ENCODE assay signal across 1 cellular context in the genomic region with DNA sequence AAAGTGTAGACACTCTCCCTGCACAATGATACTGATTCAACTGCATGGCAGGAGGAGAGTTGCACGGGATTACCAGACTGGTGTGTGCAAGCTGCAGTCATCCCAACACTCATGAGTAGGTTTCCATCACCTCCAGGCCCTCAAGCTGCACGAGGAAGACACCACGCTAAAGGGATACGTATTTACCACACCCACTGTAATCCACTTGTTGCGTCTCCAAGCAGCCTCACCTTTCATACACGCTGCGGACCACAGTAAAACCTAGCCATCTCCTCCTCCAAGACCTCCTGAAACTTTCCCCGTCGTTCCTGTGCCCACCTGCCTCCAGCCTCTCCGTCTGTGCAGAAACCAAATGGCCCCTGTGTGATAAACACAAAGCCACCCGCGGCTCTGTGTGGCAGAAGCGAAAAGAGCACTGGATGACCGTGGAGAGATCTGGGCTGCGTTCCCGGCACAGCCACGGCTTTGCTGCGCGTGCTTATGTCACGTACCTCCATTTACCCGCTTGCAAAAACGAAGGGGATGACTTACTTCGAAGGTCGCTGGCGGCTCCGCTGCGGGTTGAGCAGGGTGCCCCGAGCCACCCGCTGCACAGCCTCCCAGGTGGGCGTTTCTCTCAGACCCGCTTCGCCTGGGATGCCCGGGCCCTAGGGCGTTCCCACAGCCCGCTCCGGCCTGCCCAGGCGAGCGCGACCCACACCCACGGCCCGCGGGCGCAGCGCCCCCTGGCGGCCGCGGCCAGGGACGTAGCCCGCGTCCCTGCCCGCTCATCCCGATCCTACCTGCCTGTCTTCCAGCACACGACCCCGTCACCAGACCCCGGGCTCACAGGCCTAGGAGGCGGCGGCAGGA.
TF ChIP-seq lines count a peak whose summit lies in the region.

No MANE protein-coding gene starts in this region.

TF ChIP-seq in HEK293, 187 proteins besides CTCF, POLR2A, EP300 and RAD21 (continued from another document):
- TF ChIP-seq, protein P1, sequence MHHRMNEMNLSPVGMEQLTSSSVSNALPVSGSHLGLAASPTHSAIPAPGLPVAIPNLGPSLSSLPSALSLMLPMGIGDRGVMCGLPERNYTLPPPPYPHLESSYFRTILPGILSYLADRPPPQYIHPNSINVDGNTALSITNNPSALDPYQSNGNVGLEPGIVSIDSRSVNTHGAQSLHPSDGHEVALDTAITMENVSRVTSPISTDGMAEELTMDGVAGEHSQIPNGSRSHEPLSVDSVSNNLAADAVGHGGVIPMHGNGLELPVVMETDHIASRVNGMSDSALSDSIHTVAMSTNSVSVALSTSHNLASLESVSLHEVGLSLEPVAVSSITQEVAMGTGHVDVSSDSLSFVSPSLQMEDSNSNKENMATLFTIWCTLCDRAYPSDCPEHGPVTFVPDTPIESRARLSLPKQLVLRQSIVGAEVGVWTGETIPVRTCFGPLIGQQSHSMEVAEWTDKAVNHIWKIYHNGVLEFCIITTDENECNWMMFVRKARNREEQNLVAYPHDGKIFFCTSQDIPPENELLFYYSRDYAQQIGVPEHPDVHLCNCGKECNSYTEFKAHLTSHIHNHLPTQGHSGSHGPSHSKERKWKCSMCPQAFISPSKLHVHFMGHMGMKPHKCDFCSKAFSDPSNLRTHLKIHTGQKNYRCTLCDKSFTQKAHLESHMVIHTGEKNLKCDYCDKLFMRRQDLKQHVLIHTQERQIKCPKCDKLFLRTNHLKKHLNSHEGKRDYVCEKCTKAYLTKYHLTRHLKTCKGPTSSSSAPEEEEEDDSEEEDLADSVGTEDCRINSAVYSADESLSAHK (tag by site-specific recombination; IDR thresholded peaks at IDR 0.05) = no peak
- TF ChIP-seq ZXDB (tag by site-specific recombination; IDR thresholded peaks at IDR 0.05) (no peak), FEZF1 (tag by site-specific recombination; IDR thresholded peaks at IDR 0.05) (no peak), ZNF529 (tag by site-specific recombination; IDR thresholded peaks at IDR 0.05; ENCODE audit: insufficient replicate concordance) (no peak), ZNF501 (tag by site-specific recombination; IDR thresholded peaks at IDR 0.05) (no peak), ZNF214 (tag by site-specific recombination; IDR thresholded peaks at IDR 0.05; ENCODE audit: borderline replicate concordance) (no peak), KLF10 (tag by site-specific recombination; IDR thresholded peaks at IDR 0.05) (no peak), TRIM28 (IDR thresholded peaks at IDR 0.05; ENCODE audit: borderline replicate concordance, low read length) (no peak), ZBTB1 (tag by site-specific recombination; IDR thresholded peaks at IDR 0.05) (no peak), ZNF274 (IDR thresholded peaks at IDR 0.05; ENCODE audit: low read length) (no peak), ZNF274 (tag by site-specific recombination; IDR thresholded peaks at IDR 0.05; ENCODE audit: borderline replicate concordance) (no peak), HOXD13 (CRISPR knock-in tag; IDR thresholded peaks at IDR 0.05; ENCODE audit: borderline replicate concordance) (no peak), ZNF311 (tag by site-specific recombination; IDR thresholded peaks at IDR 0.05; ENCODE audit: borderline replicate concordance) (no peak), ZNF571 (tag by site-specific recombination; IDR thresholded peaks at IDR 0.05) (no peak), ZNF175 (tag by site-specific recombination; IDR thresholded peaks at IDR 0.05) (no peak), ZNF423 (tag by site-specific recombination; IDR thresholded peaks at IDR 0.05) (no peak), KLF8 (tag by site-specific recombination; IDR thresholded peaks at IDR 0.05) (peak; percentile 23; the same call in 1 of the 2 replicates), ZNF701 (tag by site-specific recombination; IDR thresholded peaks at IDR 0.05) (no peak), WT1 (tag by site-specific recombination; IDR thresholded peaks at IDR 0.05) (no peak; the same call in 1 of the 2 replicates), ZNF626 (tag by site-specific recombination; IDR thresholded peaks at IDR 0.05) (no peak), ZNF433 (tag by site-specific recombination; IDR thresholded peaks at IDR 0.05; ENCODE audit: low read depth) (no peak), YY1 (tag by site-specific recombination; IDR thresholded peaks at IDR 0.05) (no peak)
- TF ChIP-seq, protein P2, sequence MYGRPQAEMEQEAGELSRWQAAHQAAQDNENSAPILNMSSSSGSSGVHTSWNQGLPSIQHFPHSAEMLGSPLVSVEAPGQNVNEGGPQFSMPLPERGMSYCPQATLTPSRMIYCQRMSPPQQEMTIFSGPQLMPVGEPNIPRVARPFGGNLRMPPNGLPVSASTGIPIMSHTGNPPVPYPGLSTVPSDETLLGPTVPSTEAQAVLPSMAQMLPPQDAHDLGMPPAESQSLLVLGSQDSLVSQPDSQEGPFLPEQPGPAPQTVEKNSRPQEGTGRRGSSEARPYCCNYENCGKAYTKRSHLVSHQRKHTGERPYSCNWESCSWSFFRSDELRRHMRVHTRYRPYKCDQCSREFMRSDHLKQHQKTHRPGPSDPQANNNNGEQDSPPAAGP (tag by site-specific recombination; IDR thresholded peaks at IDR 0.05) = no peak
- TF ChIP-seq, protein P3, sequence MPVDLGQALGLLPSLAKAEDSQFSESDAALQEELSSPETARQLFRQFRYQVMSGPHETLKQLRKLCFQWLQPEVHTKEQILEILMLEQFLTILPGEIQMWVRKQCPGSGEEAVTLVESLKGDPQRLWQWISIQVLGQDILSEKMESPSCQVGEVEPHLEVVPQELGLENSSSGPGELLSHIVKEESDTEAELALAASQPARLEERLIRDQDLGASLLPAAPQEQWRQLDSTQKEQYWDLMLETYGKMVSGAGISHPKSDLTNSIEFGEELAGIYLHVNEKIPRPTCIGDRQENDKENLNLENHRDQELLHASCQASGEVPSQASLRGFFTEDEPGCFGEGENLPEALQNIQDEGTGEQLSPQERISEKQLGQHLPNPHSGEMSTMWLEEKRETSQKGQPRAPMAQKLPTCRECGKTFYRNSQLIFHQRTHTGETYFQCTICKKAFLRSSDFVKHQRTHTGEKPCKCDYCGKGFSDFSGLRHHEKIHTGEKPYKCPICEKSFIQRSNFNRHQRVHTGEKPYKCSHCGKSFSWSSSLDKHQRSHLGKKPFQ (tag by site-specific recombination; IDR thresholded peaks at IDR 0.05) = no peak
- TF ChIP-seq, protein P4, sequence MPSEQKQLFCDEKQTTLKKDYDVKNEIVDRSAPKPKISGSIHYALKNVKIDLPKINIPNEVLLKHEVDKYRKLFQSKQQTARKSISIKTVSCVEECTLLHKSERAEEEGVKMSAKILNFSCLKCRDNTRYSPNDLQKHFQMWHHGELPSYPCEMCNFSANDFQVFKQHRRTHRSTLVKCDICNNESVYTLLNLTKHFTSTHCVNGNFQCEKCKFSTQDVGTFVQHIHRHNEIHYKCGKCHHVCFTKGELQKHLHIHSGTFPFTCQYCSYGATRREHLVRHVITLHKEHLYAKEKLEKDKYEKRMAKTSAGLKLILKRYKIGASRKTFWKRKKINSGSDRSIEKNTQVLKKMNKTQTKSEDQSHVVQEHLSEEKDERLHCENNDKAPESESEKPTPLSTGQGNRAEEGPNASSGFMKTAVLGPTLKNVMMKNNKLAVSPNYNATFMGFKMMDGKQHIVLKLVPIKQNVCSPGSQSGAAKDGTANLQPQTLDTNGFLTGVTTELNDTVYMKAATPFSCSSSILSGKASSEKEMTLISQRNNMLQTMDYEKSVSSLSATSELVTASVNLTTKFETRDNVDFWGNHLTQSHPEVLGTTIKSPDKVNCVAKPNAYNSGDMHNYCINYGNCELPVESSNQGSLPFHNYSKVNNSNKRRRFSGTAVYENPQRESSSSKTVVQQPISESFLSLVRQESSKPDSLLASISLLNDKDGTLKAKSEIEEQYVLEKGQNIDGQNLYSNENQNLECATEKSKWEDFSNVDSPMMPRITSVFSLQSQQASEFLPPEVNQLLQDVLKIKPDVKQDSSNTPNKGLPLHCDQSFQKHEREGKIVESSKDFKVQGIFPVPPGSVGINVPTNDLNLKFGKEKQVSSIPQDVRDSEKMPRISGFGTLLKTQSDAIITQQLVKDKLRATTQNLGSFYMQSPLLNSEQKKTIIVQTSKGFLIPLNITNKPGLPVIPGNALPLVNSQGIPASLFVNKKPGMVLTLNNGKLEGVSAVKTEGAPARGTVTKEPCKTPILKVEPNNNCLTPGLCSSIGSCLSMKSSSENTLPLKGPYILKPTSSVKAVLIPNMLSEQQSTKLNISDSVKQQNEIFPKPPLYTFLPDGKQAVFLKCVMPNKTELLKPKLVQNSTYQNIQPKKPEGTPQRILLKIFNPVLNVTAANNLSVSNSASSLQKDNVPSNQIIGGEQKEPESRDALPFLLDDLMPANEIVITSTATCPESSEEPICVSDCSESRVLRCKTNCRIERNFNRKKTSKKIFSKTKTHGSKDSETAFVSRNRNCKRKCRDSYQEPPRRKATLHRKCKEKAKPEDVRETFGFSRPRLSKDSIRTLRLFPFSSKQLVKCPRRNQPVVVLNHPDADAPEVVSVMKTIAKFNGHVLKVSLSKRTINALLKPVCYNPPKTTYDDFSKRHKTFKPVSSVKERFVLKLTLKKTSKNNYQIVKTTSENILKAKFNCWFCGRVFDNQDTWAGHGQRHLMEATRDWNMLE (tag by site-specific recombination; conservative IDR thresholded peaks at IDR 0.05; ENCODE audit: low read depth) = no peak
TF ChIP-seq in HEK293: peak in this region for 17.
